Comparison of ENCODE assay signal across 8 cellular contexts in the genomic region with DNA sequence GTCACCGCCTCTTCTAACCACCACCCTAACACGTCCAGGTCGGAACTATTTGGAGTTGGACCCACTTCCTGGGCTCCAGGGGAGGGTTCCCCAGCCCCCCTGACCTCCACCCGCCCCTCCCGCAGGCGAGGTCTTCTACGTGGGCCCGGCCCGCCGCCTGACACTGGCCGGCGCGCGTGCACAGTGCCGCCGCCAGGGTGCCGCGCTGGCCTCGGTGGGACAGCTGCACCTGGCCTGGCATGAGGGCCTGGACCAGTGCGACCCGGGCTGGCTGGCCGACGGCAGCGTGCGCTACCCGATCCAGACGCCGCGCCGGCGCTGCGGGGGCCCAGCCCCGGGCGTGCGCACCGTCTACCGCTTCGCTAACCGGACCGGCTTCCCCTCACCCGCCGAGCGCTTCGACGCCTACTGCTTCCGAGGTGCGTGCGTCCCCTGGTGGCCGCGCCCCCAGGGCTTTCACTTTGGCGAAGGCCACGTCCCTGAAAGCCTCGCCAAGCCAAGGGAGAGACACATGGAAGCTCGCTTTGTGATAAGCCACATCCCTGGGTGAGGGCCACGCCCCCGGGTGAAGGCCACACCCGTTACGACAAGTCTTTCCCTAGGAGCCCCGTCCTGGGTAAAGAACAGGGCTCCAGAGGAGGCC. TPM values are rescaled to one million over a fixed set of nuclear protein-coding genes. Genes with fewer than 3 reads are reported as not detected.
DNase-seq lines count a peak whose midpoint lies in the region; ATAC-seq, FAIRE-seq and TF ChIP-seq lines count a peak whose summit lies in the region.

No MANE protein-coding gene starts in this region.

- peaks cover 2% of the 10 kb centered on the region for H3K4me1 Mint-ChIP-seq in WTC11

- peak overlapping the region; percentile 42 for H3K4me3 ChIP-seq in GM12875 (ENCODE audit: low read depth, low read length)
- H3K4me3 ChIP-seq in bronchial epithelial cell (ENCODE audit: low read depth, low read length) = peak overlapping the region; percentile 4

- peak; percentile 80 for DNase-seq in NCI-H1105 (lab: John Stamatoyannopoulos, UW)
- DNase-seq in WTC11 (ENCODE audit: low spot score) = peak; percentile 90
- peak; percentile 45 for DNase-seq in bronchial epithelial cell (ENCODE audit: low read depth)
- DNase-seq in left lobe of liver (ENCODE audit: low spot score) = peak; percentile 78
- DNase-seq in stimulated activated CD4-positive, alpha-beta T cell treated with anti-CD3 and anti-CD28 coated beads, Interleukin-4, amount 100 ng/mL, for 48 hours (ENCODE audit: low read depth in 2 of 2) = peak; percentile 64 to 71
- no peak for DNase-seq in NCI-H2227 (lab: John Stamatoyannopoulos, UW; ENCODE audit: unreplicated experiment)
- DNase-seq in NCI-H1694 treated with DMSO at 0.1 percent for 48 hours (lab: John Stamatoyannopoulos, UW) = no peak

- POLR2A ChIA-PET in WTC11 (lab: Charles Lee) = interaction anchor here (0.5 to 2.0 kb wide), 4 partner anchors 22 to 901 kb away, joined by 3 to 6 read pairs (median 4); partner anchors contain the start of gene NR2C2AP

- no peaks in the 10 kb centered on the region for H3K27me3 ChIP-seq in bronchial epithelial cell (ENCODE audit: control insufficient read depth, insufficient read depth, low read length)

- peaks cover 46% of the 10 kb centered on the region for H3K27me3 Mint-ChIP-seq in WTC11 (ENCODE audit: low read depth)

- CTCF ChIA-PET in WTC11 (lab: Charles Lee) = interaction anchor here (0.5 to 2.2 kb wide), 42 partner anchors 9 to 731 kb away, joined by 3 to 29 read pairs (median 4); partner anchors contain the start of genes BORCS8, GATAD2A, MAU2 and MEF2B

- peak; percentile 86 for ATAC-seq in WTC11
- ATAC-seq in left lobe of liver = peak; percentile 75

- H3K36me3 Mint-ChIP-seq in WTC11 = no peaks in the 10 kb centered on the region

- no peak for FAIRE-seq in bronchial epithelial cell (lab: Jason Lieb, UNC)

- H3K4me3 Mint-ChIP-seq in WTC11 = peak overlapping the region; percentile 65

- H3K9me3 Mint-ChIP-seq in WTC11 = no peaks in the 10 kb centered on the region

- TF ChIP-seq CTCF in GM12875 (IDR thresholded peaks at IDR 0.05; ENCODE audit: borderline replicate concordance, insufficient read depth, low read depth, low read length) = peak; percentile 80
- 0 out of 2 replicates have a peak, but pooled peaks have one; percentile 35 for TF ChIP-seq CTCF in WTC11 (IDR thresholded peaks at IDR 0.05)
- TF ChIP-seq CTCF in bronchial epithelial cell (IDR thresholded peaks at IDR 0.05; ENCODE audit: insufficient read depth, low read length, severe bottlenecking) = peak; percentile 78

- H3K36me3 ChIP-seq in bronchial epithelial cell (ENCODE audit: control insufficient read depth, insufficient read depth, low read length) = no peaks in the 10 kb centered on the region

- no peak overlapping the region for H3K27ac Mint-ChIP-seq in WTC11

TF ChIP-seq in WTC11, 78 proteins besides CTCF, POLR2A, EP300 and RAD21 (continues in another document):
- TF ChIP-seq ZNF423 (CRISPR knock-in tag; IDR thresholded peaks at IDR 0.05) (peak; percentile 43; the same call in 1 of the 2 replicates), JUN (CRISPR knock-in tag; IDR thresholded peaks at IDR 0.05) (no peak), HMGA2 (CRISPR knock-in tag; IDR thresholded peaks at IDR 0.05) (no peak), MYBL2 (CRISPR knock-in tag; IDR thresholded peaks at IDR 0.05) (peak; percentile 77), KAT7 (CRISPR knock-in tag; IDR thresholded peaks at IDR 0.05; ENCODE audit: borderline replicate concordance) (0 out of 2 replicates have a peak, but pooled peaks have one; percentile 22), TEAD1 (CRISPR knock-in tag; IDR thresholded peaks at IDR 0.05) (peak; percentile 72), RELA (CRISPR knock-in tag; IDR thresholded peaks at IDR 0.05; ENCODE audit: borderline replicate concordance) (peak; percentile 85), NFATC4 (CRISPR knock-in tag; IDR thresholded peaks at IDR 0.05) (no peak), PRDM15 (CRISPR knock-in tag; IDR thresholded peaks at IDR 0.05) (no peak), NR1H2 (CRISPR knock-in tag; IDR thresholded peaks at IDR 0.05) (no peak), NFYB (CRISPR knock-in tag; conservative IDR thresholded peaks at IDR 0.05; ENCODE audit: low read depth) (no peak), ZNF263 (CRISPR knock-in tag; IDR thresholded peaks at IDR 0.05; ENCODE audit: low read depth) (0 out of 2 replicates have a peak, but pooled peaks have one; percentile 48), GABPB1 (CRISPR knock-in tag; IDR thresholded peaks at IDR 0.05) (peak; percentile 50; the same call in 1 of the 2 replicates), ZNF512 (CRISPR knock-in tag; IDR thresholded peaks at IDR 0.05; ENCODE audit: borderline replicate concordance) (no peak), ZNF138 (CRISPR knock-in tag; conservative IDR thresholded peaks at IDR 0.05) (no peak), ESRRA (CRISPR knock-in tag; IDR thresholded peaks at IDR 0.05; ENCODE audit: borderline replicate concordance) (peak; percentile 80; the same call in 1 of the 2 replicates)
- TF ChIP-seq, protein P1, sequence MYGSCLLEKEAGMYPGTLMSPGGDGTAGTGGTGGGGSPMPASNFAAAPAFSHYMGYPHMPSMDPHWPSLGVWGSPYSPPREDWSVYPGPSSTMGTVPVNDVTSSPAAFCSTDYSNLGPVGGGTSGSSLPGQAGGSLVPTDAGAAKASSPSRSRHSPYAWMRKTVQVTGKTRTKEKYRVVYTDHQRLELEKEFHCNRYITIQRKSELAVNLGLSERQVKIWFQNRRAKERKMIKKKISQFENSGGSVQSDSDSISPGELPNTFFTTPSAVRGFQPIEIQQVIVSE (CRISPR knock-in tag; IDR thresholded peaks at IDR 0.05; ENCODE audit: borderline replicate concordance) = no peak
- TF ChIP-seq, protein P2, sequence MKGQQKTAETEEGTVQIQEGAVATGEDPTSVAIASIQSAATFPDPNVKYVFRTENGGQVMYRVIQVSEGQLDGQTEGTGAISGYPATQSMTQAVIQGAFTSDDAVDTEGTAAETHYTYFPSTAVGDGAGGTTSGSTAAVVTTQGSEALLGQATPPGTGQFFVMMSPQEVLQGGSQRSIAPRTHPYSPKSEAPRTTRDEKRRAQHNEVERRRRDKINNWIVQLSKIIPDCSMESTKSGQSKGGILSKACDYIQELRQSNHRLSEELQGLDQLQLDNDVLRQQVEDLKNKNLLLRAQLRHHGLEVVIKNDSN (CRISPR knock-in tag; IDR thresholded peaks at IDR 0.05) = 0 out of 2 replicates have a peak, but pooled peaks have one; percentile 35
- TF ChIP-seq, protein P3, sequence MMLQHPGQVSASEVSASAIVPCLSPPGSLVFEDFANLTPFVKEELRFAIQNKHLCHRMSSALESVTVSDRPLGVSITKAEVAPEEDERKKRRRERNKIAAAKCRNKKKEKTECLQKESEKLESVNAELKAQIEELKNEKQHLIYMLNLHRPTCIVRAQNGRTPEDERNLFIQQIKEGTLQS (CRISPR knock-in tag; conservative IDR thresholded peaks at IDR 0.05) = no peak

RNA-seq across cellular contexts. Expression of gene NCAN, which starts 13.2 kb away (rescaled TPM):
- total RNA-seq in WTC11 (2021) (1.9 to 3.0 TPM (median 2.5 TPM) in 3 replicates), bronchial epithelial cell (not detected in 2 replicates), left lobe of liver (0.20 TPM)

RNA-seq across cellular contexts. Expression of gene NR2C2AP, which starts 21.8 kb away (rescaled TPM):
- total RNA-seq in WTC11 (2021) (22.7 to 24.9 TPM (median 23.4 TPM) in 3 replicates), bronchial epithelial cell (19.8 and 49.0 TPM in 2 replicates), left lobe of liver (3.5 TPM)

RNA-seq across cellular contexts. Expression of gene RFXANK, which starts 32.9 kb away (rescaled TPM):
- total RNA-seq in WTC11 (2021) (78.1 to 87.1 TPM (median 78.7 TPM) in 3 replicates), bronchial epithelial cell (50.3 and 91.9 TPM in 2 replicates), left lobe of liver (20.8 TPM)

RNA-seq across cellular contexts. Expression of gene BORCS8, which starts 33.0 kb away (rescaled TPM):
- total RNA-seq in WTC11 (2021) = 18.4 to 24.2 TPM (median 20.9 TPM) in 3 replicates
- 10.3 and 18.2 TPM in 2 replicates for total RNA-seq in bronchial epithelial cell
- 13.3 TPM for total RNA-seq in left lobe of liver

RNA-seq across cellular contexts. Expression of gene TM6SF2, which starts 48.1 kb away (rescaled TPM):
- total RNA-seq in WTC11 (2021) (4.5 to 7.6 TPM (median 6.0 TPM) in 3 replicates), bronchial epithelial cell (not detected in 2 replicates), left lobe of liver (73.3 TPM)

Comparison
In these comparisons a context has a peak if more than half of its experiments do, and no peak if none do; other contexts are left out.
1. DNase-seq: peak in NCI-H1105 (single experiment), WTC11 (single experiment), bronchial epithelial cell (single experiment), left lobe of liver (single experiment) and stimulated activated CD4-positive, alpha-beta T cell treated with anti-CD3 and anti-CD28 coated beads, Interleukin-4, amount 100 ng/mL, for 48 hours (2 of 2); none in NCI-H2227 (single experiment) and NCI-H1694 treated with DMSO at 0.1 percent for 48 hours (single experiment).
2. Peak in every context shown above with its lines, with median percentiles within 50 percentile points of each other: CTCF ChIP-seq.